ENCODE assay signal across 17 cellular contexts in genomic region chr17:76569607-76570279, GRCh38. TPM values are rescaled to one million over a fixed set of nuclear protein-coding genes. Genes with fewer than 3 reads are reported as not detected.
DNase-seq lines count a peak whose midpoint lies in the region; ATAC-seq, FAIRE-seq and TF ChIP-seq lines count a peak whose summit lies in the region.
"Had no signal": no experiment of that assay in that cellular context is flagged by ENCODE, and none has a peak within 500 bp of the region (broad histone marks: within the 10 kb centered on the region; RNA-seq: fewer than 3 reads in every experiment).

No MANE protein-coding gene starts in this region.

- peaks cover 2% of the 10 kb centered on the region; the same call in 1 of the 2 replicates for H3K79me1 ChIP-seq in H1 (ENCODE audit: low read depth, low read length)

- H2BK12ac ChIP-seq in H1 (ENCODE audit: low read depth, low read length), result no peak overlapping the region

- H3K27me3 ChIP-seq in MG63 (no peaks in the 10 kb centered on the region), H1 (replicated peaks in 1 of 4; ENCODE audit: control insufficient read depth in 3 of 4, extremely low read depth in 1 of 4, insufficient read depth in 3 of 4, low read length in 3 of 4) (no peaks in the 10 kb centered on the region; a peak in 2 of 7 replicates), lower lobe of right lung (ENCODE audit: low read depth) (no peaks in the 10 kb centered on the region), esophagus muscularis mucosa (peaks cover 0 to 15% (median 0%) of the 10 kb centered on the region in 4 donors)
- H3K27me3 ChIP-seq: colonic mucosa had no signal

- no peak overlapping the region for H3K4ac ChIP-seq in H1 (replicated peaks; ENCODE audit: insufficient read length, low read depth, low read length)

- H3K79me2 ChIP-seq in H1 (ENCODE audit: control insufficient read depth in 1 of 2, insufficient read depth in 2 of 2, low read length in 2 of 2), result no peaks in the 10 kb centered on the region

- H3K4me3 Mint-ChIP-seq in activated naive CD8-positive, alpha-beta T cell treated with anti-CD3 and anti-CD28 coated beads for 36 hours, result no peak overlapping the region
- H3K4me3 Mint-ChIP-seq: activated CD4-positive, alpha-beta memory T cell treated with anti-CD3 and anti-CD28 coated beads for 36 hours; IgD-negative memory B cell had no signal

- no peak overlapping the region for H3K9ac ChIP-seq in H1 (replicated peaks in 1 of 4; ENCODE audit: extremely low read depth in 1 of 4, low read depth in 3 of 4, low read length in 3 of 4)

- H3K4me1 ChIP-seq in H1 (replicated peaks in 1 of 4; ENCODE audit: control insufficient read depth in 3 of 4, insufficient read depth in 4 of 4, low read length in 3 of 4) (peaks cover 0 to 21% (median 5%) of the 10 kb centered on the region in 4 experiments; a peak in 6 of 7 replicates), lower lobe of right lung (peaks cover 18% of the 10 kb centered on the region), esophagus muscularis mucosa (peaks cover 13 to 17% (median 16%) of the 10 kb centered on the region in 4 donors)
- H3K4me1 ChIP-seq: colonic mucosa had no signal

- no peak overlapping the region; the same call in 1 of the 2 replicates for H2BK20ac ChIP-seq in H1 (ENCODE audit: low read length)

- no peaks in the 10 kb centered on the region for H3K27me3 Mint-ChIP-seq in activated naive CD8-positive, alpha-beta T cell treated with anti-CD3 and anti-CD28 coated beads for 36 hours
- H3K27me3 Mint-ChIP-seq: activated CD4-positive, alpha-beta memory T cell treated with anti-CD3 and anti-CD28 coated beads for 36 hours had no signal

- no peak for TF ChIP-seq CTCF in H1 (IDR thresholded peaks at IDR 0.05; ENCODE audit: control extremely low read depth in 1 of 3, insufficient read depth in 1 of 3, low read depth in 1 of 3, low read length in 3 of 3)
- no peak for TF ChIP-seq CTCF in lower lobe of right lung (IDR thresholded peaks at IDR 0.05)
- no peak for TF ChIP-seq CTCF in esophagus muscularis mucosa (IDR thresholded peaks at IDR 0.05)

- intact Hi-C loops in lower lobe of right lung (cut with DNase I) (no loop called here), esophagus muscularis mucosa (cut with DNase I) (loop anchor here (5.0 kb wide), 1 partner anchor 58 kb away; no protein-coding TSS in a partner anchor)

- no peaks in the 10 kb centered on the region; the same call in 1 of the 2 replicates for H3K23me2 ChIP-seq in H1 (ENCODE audit: low read depth, low read length)

- H3K4me3 ChIP-seq in MG63, result no peak overlapping the region
- no peak overlapping the region for H3K4me3 ChIP-seq in H1 (ENCODE audit: extremely low read depth in 1 of 4, insufficient read depth in 2 of 4, low read depth in 3 of 4, low read length in 4 of 4)
- H3K4me3 ChIP-seq in lower lobe of right lung, result no peak overlapping the region
- H3K4me3 ChIP-seq in esophagus muscularis mucosa, result no peak overlapping the region
- H3K4me3 ChIP-seq: colonic mucosa, lung had no signal

- H3K9me3 ChIP-seq in MG63 (no peaks in the 10 kb centered on the region), H1 (ENCODE audit: insufficient read depth in 2 of 2, low read depth in 1 of 2, low read length in 1 of 2) (no peaks in the 10 kb centered on the region), lower lobe of right lung (no peaks in the 10 kb centered on the region), esophagus muscularis mucosa (no peaks in the 10 kb centered on the region)
- H3K9me3 ChIP-seq: colonic mucosa had no signal

- H2BK15ac ChIP-seq in H1 (ENCODE audit: low read length), result no peak overlapping the region

- WGBS in H1 (ENCODE audit: extremely low coverage in 1 of 2, insufficient coverage in 1 of 2, insufficient read length in 1 of 2, insufficient replicate concordance in 2 of 2, low coverage in 1 of 2, low lambda C conversion rate in 2 of 2, missing lambda C conversion rate in 1 of 2), 2 experiments, result 80% methylated on average over 17 of the region's 18 CpGs; no CpG with 5 or more reads in 1 of the 2 experiments
- WGBS in esophagus muscularis mucosa, result 74% methylated on average over 10 of the region's 18 CpGs

- H4K5ac ChIP-seq in H1 (ENCODE audit: insufficient read length, low read depth, low read length), result no peak overlapping the region

- TF ChIP-seq POLR2A in H1 (IDR thresholded peaks at IDR 0.05; ENCODE audit: control extremely low read depth in 1 of 2, low read depth in 2 of 2, low read length in 2 of 2) (no peak), esophagus muscularis mucosa (IDR thresholded peaks at IDR 0.05; ENCODE audit: low read depth) (no peak)

- H2AK5ac ChIP-seq in H1 (ENCODE audit: low read depth, low read length), result no peak overlapping the region

- H3K36me3 Mint-ChIP-seq in activated naive CD8-positive, alpha-beta T cell treated with anti-CD3 and anti-CD28 coated beads for 36 hours, result peaks cover 25% of the 10 kb centered on the region

- peaks cover 26% of the 10 kb centered on the region for H3K4me1 Mint-ChIP-seq in activated naive CD8-positive, alpha-beta T cell treated with anti-CD3 and anti-CD28 coated beads for 36 hours

- H2AFZ ChIP-seq in H1 (ENCODE audit: low read length), result no peak overlapping the region

- TF ChIP-seq EP300 in H1 (IDR thresholded peaks at IDR 0.05; ENCODE audit: borderline replicate concordance in 1 of 2, low read depth in 2 of 2, low read length in 2 of 2) (no peak), esophagus muscularis mucosa (IDR thresholded peaks at IDR 0.05) (no peak)

- no peak for TF ChIP-seq RAD21 in H1 (IDR thresholded peaks at IDR 0.05 in 1 of 2, conservative IDR thresholded peaks at IDR 0.05 in 1 of 2; ENCODE audit: low read depth in 2 of 2, low read length in 2 of 2)

- FAIRE-seq in H1 (lab: Jason Lieb, UNC), result no peak
- FAIRE-seq: D721Med had no signal

- peak overlapping the region; percentile 48; the same call in 1 of the 2 replicates for H3K18ac ChIP-seq in H1 (ENCODE audit: extremely low read depth, low read length)

- H2BK5ac ChIP-seq in H1 (ENCODE audit: low read depth, low read length), result no peak overlapping the region

- no peak overlapping the region for H2BK120ac ChIP-seq in H1 (replicated peaks; ENCODE audit: low read depth, low read length)

- POLR2A ChIA-PET in H1 (lab: Charles Lee; ENCODE audit: partially characterized antibody), result interaction anchor here (0.5 to 7.7 kb wide), 4 partner anchors 9 to 61 kb away, joined by 3 to 133 read pairs (median 6); partner anchors contain the start of gene ST6GALNAC2

- CTCF ChIA-PET in H1 (lab: Charles Lee; ENCODE audit: partially characterized antibody), result interaction anchor here (0.6 to 9.3 kb wide), 15 partner anchors 9 to 1834 kb away, joined by 3 to 71 read pairs (median 3); partner anchors contain the start of gene AANAT

- H4K8ac ChIP-seq in H1 (ENCODE audit: extremely low read depth, insufficient read depth, low read length), result peak overlapping the region; percentile 63; the same call in 1 of the 2 replicates

- H3K23ac ChIP-seq in H1 (ENCODE audit: insufficient read length), result no peak overlapping the region

- DNase-seq in MG63 (peak; percentile 45), H1 (ENCODE audit: low read depth in 1 of 2, low spot score in 2 of 2) (no peak), lower lobe of right lung (no peak), superior temporal gyrus (ENCODE audit: extremely low spot score) (peak; percentile 74), esophagus muscularis mucosa (ENCODE audit: extremely low spot score) (no peak)
- no peak for DNase-seq in activated effector memory CD4-positive, alpha-beta T cell treated with anti-CD3 and anti-CD28 coated beads, Interleukin-2, amount 50 U/mL, for 16 hours
- DNase-seq in activated naive CD8-positive, alpha-beta T cell treated with anti-CD3 and anti-CD28 coated beads for 36 hours, result no peak
- DNase-seq: activated CD4-positive, alpha-beta memory T cell treated with anti-CD3 and anti-CD28 coated beads for 36 hours; activated naive CD4-positive, alpha-beta T cell treated with Interleukin-2 at 50 U/mL for 16 hours; colonic mucosa; GOT3; NCI-H187 treated with DMSO at 0.1 percent for 48 hours had no signal

- H3K14ac ChIP-seq in H1 (ENCODE audit: insufficient read length), result no peak overlapping the region

- H4K91ac ChIP-seq in H1 (replicated peaks; ENCODE audit: insufficient read length, low read length), result no peak overlapping the region

- peak; percentile 13 to 27 for ATAC-seq in lower lobe of right lung

- H3K27ac ChIP-seq in H1 (ENCODE audit: low read depth, low read length) (no peak overlapping the region), lower lobe of right lung (no peak overlapping the region), esophagus muscularis mucosa (replicated peaks in 1 of 4) (peak overlapping the region in 2 of 4 donors; percentile 31 to 41)
- H3K27ac ChIP-seq: colonic mucosa had no signal

- H4K20me1 ChIP-seq in H1 (replicated peaks in 1 of 2; ENCODE audit: control insufficient read depth in 1 of 2, insufficient read depth in 2 of 2, low read length in 2 of 2), result peaks cover 21 to 23% of the 10 kb centered on the region in 2 experiments

- no peak overlapping the region for H3K56ac ChIP-seq in H1 (replicated peaks; ENCODE audit: insufficient read length, low read depth, low read length)

- no peaks in the 10 kb centered on the region for H3K9me3 Mint-ChIP-seq in activated naive CD8-positive, alpha-beta T cell treated with anti-CD3 and anti-CD28 coated beads for 36 hours
- H3K9me3 Mint-ChIP-seq: activated CD4-positive, alpha-beta memory T cell treated with anti-CD3 and anti-CD28 coated beads for 36 hours; IgD-negative memory B cell had no signal

- H3K4me2 ChIP-seq in H1 (ENCODE audit: insufficient read depth in 1 of 2, low read depth in 2 of 2, low read length in 2 of 2), result peak overlapping the region in 1 of 2 experiments; percentile 11; a peak in 1 of 4 replicates

- H3K36me3 ChIP-seq in MG63 (peaks cover 28% of the 10 kb centered on the region), H1 (ENCODE audit: control insufficient read depth in 2 of 4, insufficient read depth in 4 of 4, low read length in 3 of 4) (peaks cover 6 to 20% (median 11%) of the 10 kb centered on the region in 4 experiments; a peak in 7 of 8 replicates), lower lobe of right lung (peaks cover 16% of the 10 kb centered on the region), esophagus muscularis mucosa (peaks cover 0 to 31% (median 22%) of the 10 kb centered on the region in 4 donors)
- H3K36me3 ChIP-seq: colonic mucosa had no signal

- no peak overlapping the region for H3K27ac Mint-ChIP-seq in activated naive CD8-positive, alpha-beta T cell treated with anti-CD3 and anti-CD28 coated beads for 36 hours
- H3K27ac Mint-ChIP-seq: activated CD4-positive, alpha-beta memory T cell treated with anti-CD3 and anti-CD28 coated beads for 36 hours had no signal

RNA-seq across cellular contexts. Expression of gene ST6GALNAC2, which starts 15.9 kb away (rescaled TPM):
- total RNA-seq in MG63 (2014; rRNA removed; shearing (Covaris generic); ENCODE audit: low replicate concordance), result 0.15 and 0.30 TPM in 2 replicates
- total RNA-seq in H1 (2021; fragmentation: NEBNext Ultra II Directional; extraction: Animal tissue kit (Norgen Biotek cat#: 25700)), result not detected in 2 replicates
- 0.09 TPM in 1 of 2 replicates, not detected in the other for polyA plus RNA-seq in H1 (2011; rRNA removed)
- polyA plus RNA-seq in H1 (2011; cell fraction: cytosol; rRNA removed), result not detected
- not detected for polyA plus RNA-seq in H1 (2011; cell fraction: nucleus; rRNA removed)
- polyA plus RNA-seq in H1 (2012, experiment 1 of 2), result not detected in 4 replicates
- polyA plus RNA-seq in H1 (2012, experiment 2 of 2), result not detected
- polyA plus RNA-seq in H1 (2013, experiment 1 of 2), result not detected
- polyA plus RNA-seq in H1 (2013, experiment 2 of 2), result not detected
- not detected in 2 replicates for polyA minus RNA-seq in H1 (2011; rRNA and poly(A)+ RNA removed)
- polyA minus RNA-seq in H1 (2011; cell fraction: cytosol; rRNA and poly(A)+ RNA removed), result not detected
- not detected for polyA minus RNA-seq in H1 (2011; cell fraction: nucleus; rRNA and poly(A)+ RNA removed)
- total RNA-seq in lower lobe of right lung (29.0 TPM), esophagus muscularis mucosa (10 to 100 TPM in 2 of 4 donors, 1 to 10 TPM in 2; 8.7 to 17.8 (median 13.3) TPM)
- total RNA-seq in activated naive CD8-positive, alpha-beta T cell treated with anti-CD3 and anti-CD28 coated beads for 36 hours, result not detected
- total RNA-seq: T-helper 1 cell treated with Interleukin-12 subunit alpha and Interleukin-12 subunit beta and Interleukin-4 antibody, amounts not matched to agents 30 ng/mL and 1 ng/mL, for 36 hours; temporal lobe had no signal

RNA-seq across cellular contexts. Expression of gene PRCD, which starts 29.9 kb away (rescaled TPM):
- total RNA-seq in MG63 (2014; rRNA removed; shearing (Covaris generic); ENCODE audit: low replicate concordance), result 1.2 TPM in 1 of 2 replicates, not detected in the other
- 1.4 and 2.1 TPM in 2 replicates for total RNA-seq in H1 (2021; fragmentation: NEBNext Ultra II Directional; extraction: Animal tissue kit (Norgen Biotek cat#: 25700))
- polyA plus RNA-seq in H1 (2011; rRNA removed), result 0.77 and 1.1 TPM in 2 replicates
- polyA plus RNA-seq in H1 (2011; cell fraction: cytosol; rRNA removed), result 1.4 TPM
- 3.1 TPM for polyA plus RNA-seq in H1 (2011; cell fraction: nucleus; rRNA removed)
- polyA plus RNA-seq in H1 (2012, experiment 1 of 2), result 1.1 to 1.6 TPM (median 1.5 TPM) in 4 replicates
- polyA plus RNA-seq in H1 (2012, experiment 2 of 2), result 2.3 TPM
- polyA plus RNA-seq in H1 (2013, experiment 1 of 2), result 2.0 TPM
- polyA plus RNA-seq in H1 (2013, experiment 2 of 2), result 1.5 TPM
- polyA minus RNA-seq in H1 (2011; rRNA and poly(A)+ RNA removed), result 0.12 and 0.22 TPM in 2 replicates
- polyA minus RNA-seq in H1 (2011; cell fraction: cytosol; rRNA and poly(A)+ RNA removed), result not detected
- polyA minus RNA-seq in H1 (2011; cell fraction: nucleus; rRNA and poly(A)+ RNA removed), result 3.5 TPM
- total RNA-seq in lower lobe of right lung (8.2 TPM), esophagus muscularis mucosa (1 to 10 TPM; 1.2 to 5.1 (median 3.8) TPM)
- under 1 TPM; 0.36 to 0.66 TPM for total RNA-seq in activated naive CD8-positive, alpha-beta T cell treated with anti-CD3 and anti-CD28 coated beads for 36 hours
- total RNA-seq: activated CD4-positive, alpha-beta memory T cell treated with anti-CD3 and anti-CD28 coated beads for 36 hours; T-helper 1 cell treated with Interleukin-12 subunit alpha and Interleukin-12 subunit beta and Interleukin-4 antibody, amounts not matched to agents 30 ng/mL and 1 ng/mL, for 36 hours had no signal

RNA-seq across cellular contexts. Expression of gene CYGB, which starts 32.2 kb away (rescaled TPM):
- total RNA-seq in MG63 (2014; rRNA removed; shearing (Covaris generic); ENCODE audit: low replicate concordance), result 7.6 and 14.0 TPM in 2 replicates
- total RNA-seq in H1 (2021; fragmentation: NEBNext Ultra II Directional; extraction: Animal tissue kit (Norgen Biotek cat#: 25700)), result 3.7 and 4.0 TPM in 2 replicates
- polyA plus RNA-seq in H1 (2011; rRNA removed), result 2.7 and 3.3 TPM in 2 replicates
- 1.7 TPM for polyA plus RNA-seq in H1 (2011; cell fraction: cytosol; rRNA removed)
- 1.7 TPM for polyA plus RNA-seq in H1 (2011; cell fraction: nucleus; rRNA removed)
- polyA plus RNA-seq in H1 (2012, experiment 1 of 2), result 1.4 to 3.4 TPM (median 2.9 TPM) in 4 replicates
- 4.0 TPM for polyA plus RNA-seq in H1 (2012, experiment 2 of 2)
- 2.8 TPM for polyA plus RNA-seq in H1 (2013, experiment 1 of 2)
- polyA plus RNA-seq in H1 (2013, experiment 2 of 2), result 2.8 TPM
- 0.19 and 1.4 TPM in 2 replicates for polyA minus RNA-seq in H1 (2011; rRNA and poly(A)+ RNA removed)
- 0.66 TPM for polyA minus RNA-seq in H1 (2011; cell fraction: cytosol; rRNA and poly(A)+ RNA removed)
- 0.80 TPM for polyA minus RNA-seq in H1 (2011; cell fraction: nucleus; rRNA and poly(A)+ RNA removed)
- total RNA-seq in lower lobe of right lung, result 30.2 TPM
- total RNA-seq in esophagus muscularis mucosa, result 10 to 100 TPM; 10.8 to 23.5 (median 20.7) TPM
- under 1 TPM; 0.33 to 0.62 TPM for total RNA-seq in activated naive CD8-positive, alpha-beta T cell treated with anti-CD3 and anti-CD28 coated beads for 36 hours
- total RNA-seq: activated CD4-positive, alpha-beta memory T cell treated with anti-CD3 and anti-CD28 coated beads for 36 hours had no signal

Comparison
In these comparisons a context has a peak if more than half of its experiments do, and no peak if none do; other contexts are left out.
1. DNase-seq: peak in MG63 (single experiment) and superior temporal gyrus (single experiment); none in H1 (0 of 2), lower lobe of right lung (single experiment), esophagus muscularis mucosa (single experiment), activated effector memory CD4-positive, alpha-beta T cell treated with anti-CD3 and anti-CD28 coated beads, Interleukin-2, amount 50 U/mL, for 16 hours (single experiment) and activated naive CD8-positive, alpha-beta T cell treated with anti-CD3 and anti-CD28 coated beads for 36 hours (single experiment).